In genomic region chr1:230031131-230031530, GRCh38 we compare ENCODE assay signal across 15 cellular contexts. TPM values are rescaled to one million over a fixed set of nuclear protein-coding genes. Genes with fewer than 3 reads are reported as not detected.
DNase-seq lines count a peak whose midpoint lies in the region; ATAC-seq, FAIRE-seq and TF ChIP-seq lines count a peak whose summit lies in the region.
"Had no signal": no experiment of that assay in that cellular context is flagged by ENCODE, and none has a peak within 500 bp of the region (broad histone marks: within the 10 kb centered on the region; RNA-seq: fewer than 3 reads in every experiment).

No MANE protein-coding gene starts in this region.

- H3K27me3 Mint-ChIP-seq in activated T-cell treated with anti-CD3 and anti-CD28 coated beads, Interleukin-2, amount 50 U/mL, for 4 hours (ENCODE audit: low read depth): no peaks in the 10 kb centered on the region

- H3K9me3 ChIP-seq in small intestine (ENCODE audit: control insufficient read depth, low read depth): no peaks in the 10 kb centered on the region

- no peak overlapping the region for H3K27ac ChIP-seq in small intestine (ENCODE audit: low read depth in 1 of 2, low read length in 1 of 2)
- H3K27ac ChIP-seq: cardiac muscle cell, ovary had no signal

- no peak for DNase-seq in activated T-cell treated with anti-CD3 and anti-CD28 coated beads, Interleukin-2, amount 50 U/mL, for 4 hours
- no peak for DNase-seq in activated T-cell treated with anti-CD3 and anti-CD28 coated beads, Interleukin-2, amount 50 U/mL, for 48 hours
- DNase-seq in NB4 (ENCODE audit: low read depth) (peak; percentile 55), choroid plexus epithelial cell (ENCODE audit: low read depth) (peak; percentile 8), small intestine (peak; percentile 6), hippocampal formation (lab: John Stamatoyannopoulos, UW) (no peak), NCI-H510A treated with DMSO at 0.1 percent for 48 hours (lab: John Stamatoyannopoulos, UW) (no peak)
- DNase-seq: DMS79 treated with DMSO at 0.1 percent for 48 hours, NCI-H524 treated with DMSO at 0.1 percent for 48 hours, ovary had no signal

- H3K4me1 Mint-ChIP-seq in activated T-cell treated with anti-CD3 and anti-CD28 coated beads, Interleukin-2, amount 50 U/mL, for 4 hours (ENCODE audit: low read depth): peaks cover 10% of the 10 kb centered on the region

- TF ChIP-seq CTCF in NB4 (IDR thresholded peaks at IDR 0.05; ENCODE audit: low read depth, low read length): no peak
- no peak for TF ChIP-seq CTCF in choroid plexus epithelial cell (conservative IDR thresholded peaks at IDR 0.05; ENCODE audit: low read depth, low read length)

- FAIRE-seq in small intestine (lab: Jason Lieb, UNC): no peak

- ATAC-seq in activated T-cell treated with anti-CD3 and anti-CD28 coated beads, Interleukin-2, amount 50 U/mL, for 4 hours: peak; percentile 75 to 79
- ATAC-seq in GM19463 (IDR thresholded peaks at IDR 0.05; ENCODE audit: unreplicated experiment): no peak
- ATAC-seq: GM23338, WTC11 had no signal

- TF ChIP-seq POLR2A in NB4 (IDR thresholded peaks at IDR 0.05; ENCODE audit: extremely low read depth, insufficient read length): no peak

- H3K4me3 ChIP-seq in NB4 (ENCODE audit: low read depth, low read length): no peak overlapping the region
- H3K4me3 ChIP-seq in choroid plexus epithelial cell (ENCODE audit: low read depth, low read length): no peak overlapping the region
- H3K4me3 ChIP-seq in small intestine (ENCODE audit: low read depth in 1 of 2, low read length in 2 of 2): no peak overlapping the region
- H3K4me3 ChIP-seq: cardiac muscle cell, GM23338, ovary had no signal

- WGBS in small intestine, 3 donors: 65 to 87% (median 84%) methylated on average over 3 of the region's 3 CpGs

- peaks cover 9% of the 10 kb centered on the region for H3K9me3 Mint-ChIP-seq in activated T-cell treated with anti-CD3 and anti-CD28 coated beads, Interleukin-2, amount 50 U/mL, for 4 hours
- H3K9me3 Mint-ChIP-seq: activated T-helper 2 cell treated with anti-CD3 and anti-CD28 coated beads, Interferon-gamma antibody, Interleukin-2, Interleukin-4, amounts not matched to agents 10 μg/mL and 5 μg/mL and 100 μg/mL, durations not matched to agents 14 hours and 24 hours and 36 hours; GM23338 had no signal

- H3K27me3 ChIP-seq in small intestine (ENCODE audit: control insufficient read depth in 2 of 2, insufficient read depth in 2 of 2, low read length in 2 of 2): no peaks in the 10 kb centered on the region
- H3K27me3 ChIP-seq: cardiac muscle cell, ovary had no signal

- no peak overlapping the region for H3K4me3 Mint-ChIP-seq in activated T-cell treated with anti-CD3 and anti-CD28 coated beads, Interleukin-2, amount 50 U/mL, for 4 hours
- H3K4me3 Mint-ChIP-seq: GM23338, WTC11 had no signal

- no peaks in the 10 kb centered on the region for H3K36me3 Mint-ChIP-seq in activated T-cell treated with anti-CD3 and anti-CD28 coated beads, Interleukin-2, amount 50 U/mL, for 4 hours (ENCODE audit: insufficient read depth)

- no peaks in the 10 kb centered on the region for H3K36me3 ChIP-seq in small intestine (ENCODE audit: control insufficient read depth in 2 of 2, insufficient read depth in 2 of 2, low read length in 2 of 2)
- H3K36me3 ChIP-seq: cardiac muscle cell, ovary had no signal

- H3K4me1 ChIP-seq in small intestine (ENCODE audit: control insufficient read depth in 2 of 2, insufficient read depth in 1 of 2, low read depth in 1 of 2, low read length in 1 of 2): no peaks in the 10 kb centered on the region

RNA-seq across cellular contexts. Expression of gene GALNT2, which starts 35.9 kb away (rescaled TPM):
- 100 to 1,000 TPM in 1 of 3 donors, 10 to 100 TPM in 2; 83.9 to 101 (median 89.1) TPM for total RNA-seq in activated T-cell treated with anti-CD3 and anti-CD28 coated beads, Interleukin-2, amount 50 U/mL, for 4 hours
- polyA plus RNA-seq in small intestine: 10 to 100 TPM; 10.8 to 33.9 (median 12.7) TPM

Comparison
In these comparisons a context has a peak if more than half of its experiments do, and no peak if none do; other contexts are left out.
1. DNase-seq: peak in NB4 (single experiment), choroid plexus epithelial cell (single experiment) and small intestine (single experiment); none in activated T-cell treated with anti-CD3 and anti-CD28 coated beads, Interleukin-2, amount 50 U/mL, for 4 hours (single experiment), activated T-cell treated with anti-CD3 and anti-CD28 coated beads, Interleukin-2, amount 50 U/mL, for 48 hours (0 of 2), hippocampal formation (0 of 2) and NCI-H510A treated with DMSO at 0.1 percent for 48 hours (single experiment).